8 cellular contexts compared by ENCODE assay signal in genomic region chr10:80408198-80409085, GRCh38. TPM values are rescaled to one million over a fixed set of nuclear protein-coding genes. Genes with fewer than 3 reads are reported as not detected.
A peak's percentile ranks its signal among the peaks of the same experiment; 100 is the strongest.
DNase-seq lines count a peak whose midpoint lies in the region; ATAC-seq and TF ChIP-seq lines count a peak whose summit lies in the region.

PRXL2A (plus strand) TSS chr10:80408551; CDS start chr10:80420468, 11,917 bp downstream.

- TF ChIP-seq POLR2A in thyroid gland (IDR thresholded peaks at IDR 0.05) = peak in 1 of 2 donors; percentile 83

- peaks cover 26% of the 10 kb centered on the region for H3K4me1 ChIP-seq in HUES64 (ENCODE audit: insufficient read depth, low read length)
- H3K4me1 ChIP-seq in parathyroid adenoma = peaks cover 48% of the 10 kb centered on the region
- H3K4me1 ChIP-seq in thyroid gland = peaks cover 44 to 49% of the 10 kb centered on the region in 2 donors

- H3K4me2 ChIP-seq in parathyroid adenoma (ENCODE audit: low read length) = peak within 1 kb of the TSS; percentile 86

- WGBS in HUES64 = 1% methylated on average over 94 of the region's 94 CpGs
- 1 to 9% methylated on average over 12 to 37 of the region's 94 CpGs for WGBS in thyroid gland, 2 donors

- peaks cover 8% of the 10 kb centered on the region for H3K79me2 ChIP-seq in parathyroid adenoma

- peak within 1 kb of the TSS; percentile 86 to 98 for H3K27ac Mint-ChIP-seq in activated naive CD4-positive, alpha-beta T cell treated with anti-CD3 and anti-CD28 coated beads, Interleukin-2, amount 50 U/mL, for 72 hours

- DNase-seq in DMS114 treated with DMSO at 0.1 percent for 48 hours (lab: John Stamatoyannopoulos, UW; ENCODE audit: unreplicated experiment) (peak; percentile 62), SK-N-DZ (ENCODE audit: low spot score) (peak; percentile 82), head of caudate nucleus (peak; percentile 70 to 95 (median 90)), thyroid gland (peak; percentile 90)
- DNase-seq in activated naive CD4-positive, alpha-beta T cell treated with anti-CD3 and anti-CD28 coated beads, Interleukin-2, amount 50 U/mL, for 72 hours (ENCODE audit: low spot score in 2 of 2) = peak; percentile 86 to 91

- H3K27ac ChIP-seq in HUES64 (ENCODE audit: low read depth, low read length) (peak within 1 kb of the TSS; percentile 62; the same call in 1 of the 2 replicates), parathyroid adenoma (peak within 1 kb of the TSS; percentile 80), thyroid gland (peak within 1 kb of the TSS; percentile 85 to 98 (median 93))

- ATAC-seq in GM21390 (IDR thresholded peaks at IDR 0.05; ENCODE audit: unreplicated experiment) = peak; percentile 95
- peak; percentile 77 to 96 for ATAC-seq in activated naive CD4-positive, alpha-beta T cell treated with anti-CD3 and anti-CD28 coated beads, Interleukin-2, amount 50 U/mL, for 72 hours

- no peaks in the 10 kb centered on the region for H3K9me3 Mint-ChIP-seq in activated naive CD4-positive, alpha-beta T cell treated with anti-CD3 and anti-CD28 coated beads, Interleukin-2, amount 50 U/mL, for 72 hours

- H3K4me3 ChIP-seq in HUES64 (ENCODE audit: low read length) (peak within 1 kb of the TSS; percentile 77), parathyroid adenoma (ENCODE audit: low read depth, low read length) (peak within 1 kb of the TSS; percentile 77), thyroid gland (replicated peaks in 1 of 3) (peak within 1 kb of the TSS; percentile 66 to 86 (median 83))

- intact Hi-C loops in head of caudate nucleus (cut with DNase I) = no loop called here
- intact Hi-C loops in thyroid gland (cut with DNase I) = no loop called here

- H2AFZ ChIP-seq in parathyroid adenoma = peak within 1 kb of the TSS; percentile 98

- H3K36me3 ChIP-seq in HUES64 (ENCODE audit: insufficient read depth, low read length) = no peaks in the 10 kb centered on the region; the same call in 1 of the 2 replicates
- no peaks in the 10 kb centered on the region for H3K36me3 ChIP-seq in parathyroid adenoma (ENCODE audit: control insufficient read depth, insufficient read depth, low read length)
- no peaks in the 10 kb centered on the region for H3K36me3 ChIP-seq in thyroid gland

- H3K9ac ChIP-seq in HUES64 (ENCODE audit: low read depth, low read length) (peak within 1 kb of the TSS; percentile 83), parathyroid adenoma (peak within 1 kb of the TSS; percentile 75)

- H3K9me3 ChIP-seq in HUES64 (ENCODE audit: insufficient read depth, low read depth, low read length) (no peaks in the 10 kb centered on the region), parathyroid adenoma (ENCODE audit: control insufficient read depth, low read length) (no peaks in the 10 kb centered on the region), thyroid gland (no peaks in the 10 kb centered on the region)

- TF ChIP-seq CTCF in parathyroid adenoma (IDR thresholded peaks at IDR 0.05) (no peak), thyroid gland (IDR thresholded peaks at IDR 0.05) (peak in 2 of 6 experiments; percentile 19 to 22)

- H3K27me3 ChIP-seq in HUES64 (ENCODE audit: insufficient read depth, low read length) (peaks cover 25% of the 10 kb centered on the region), parathyroid adenoma (ENCODE audit: control insufficient read depth, insufficient read depth, low read length) (no peaks in the 10 kb centered on the region), thyroid gland (no peaks in the 10 kb centered on the region)

- H3K36me3 Mint-ChIP-seq in activated naive CD4-positive, alpha-beta T cell treated with anti-CD3 and anti-CD28 coated beads, Interleukin-2, amount 50 U/mL, for 72 hours = no peaks in the 10 kb centered on the region

RNA-seq across cellular contexts. Expression of gene PRXL2A, which starts in this region (rescaled TPM):
- polyA plus RNA-seq in HUES64 (2013, experiment 1 of 2) = 57.6 TPM
- polyA plus RNA-seq in HUES64 (2013, experiment 2 of 2) = 69.2 TPM
- polyA plus RNA-seq in SK-N-DZ (2014; cell fraction: cytosol; rRNA removed) = 94.0 and 107 TPM in 2 replicates
- 19.5 and 26.8 TPM in 2 replicates for polyA plus RNA-seq in SK-N-DZ (2014; cell fraction: nucleus; rRNA removed)
- total RNA-seq in activated naive CD4-positive, alpha-beta T cell treated with anti-CD3 and anti-CD28 coated beads, Interleukin-2, amount 50 U/mL, for 72 hours = 10 to 100 TPM; 15.1 to 18.5 TPM
- total RNA-seq in thyroid gland = 10 to 100 TPM; 68.2 to 93.3 (median 79.7) TPM

Comparison
In these comparisons a context has a peak if more than half of its experiments do, and no peak if none do; other contexts are left out.
1. Peak in every context shown above with its lines: DNase-seq, ATAC-seq, H3K4me3 ChIP-seq and H3K27ac ChIP-seq.